ENCODE assay signal across 1 cellular context in genomic region chr3:133383175-133383574, GRCh38.
TF ChIP-seq lines count a peak whose summit lies in the region.

No MANE protein-coding gene starts in this region.

TF ChIP-seq in HepG2, 621 proteins besides CTCF, POLR2A, EP300 and RAD21:
- TF ChIP-seq ZNF766 (CRISPR knock-in tag; IDR thresholded peaks at IDR 0.05; ENCODE audit: borderline replicate concordance) (no peak), FOSL2 (CRISPR knock-in tag; IDR thresholded peaks at IDR 0.05) (0 out of 2 replicates have a peak, but pooled peaks have one; percentile 29), ERF (CRISPR knock-in tag; IDR thresholded peaks at IDR 0.05) (no peak)
TF ChIP-seq in HepG2: peak in this region for 1.
